Comparison of ENCODE assay signal across 12 cellular contexts in genomic region chr18:11956371-11957308, GRCh38.
"Had no signal": no experiment of that assay in that cellular context is flagged by ENCODE, and none has a peak within 500 bp of the region (broad histone marks: within the 10 kb centered on the region; RNA-seq: fewer than 3 reads in every experiment).

No MANE protein-coding gene starts in this region.

- DNase-seq: activated CD4-positive, alpha-beta memory T cell treated with anti-CD3 and anti-CD28 coated beads, Interleukin-2, amount 10 ng/mL, durations not matched to agents 7 days and 5 days; activated CD4-positive, alpha-beta T cell treated with anti-CD3 and anti-CD28 coated beads for 4 hours; activated effector memory CD4-positive, alpha-beta T cell treated with anti-CD3 and anti-CD28 coated beads, Interleukin-2, amount 50 U/mL, for 16 hours; activated T-cell treated with anti-CD3 and anti-CD28 coated beads, Interleukin-2, amount 50 U/mL, for 4 hours; colonic mucosa; kidney glomerular epithelial cell; spleen; stimulated activated CD4-positive, alpha-beta T cell treated with anti-CD3 and anti-CD28 coated beads, Interleukin-1b, Interleukin-23, amount 100 ng/mL, for 48 hours had no signal

- H3K27ac ChIP-seq: colonic mucosa had no signal

- H3K27me3 ChIP-seq: body of pancreas, colonic mucosa, esophagus muscularis mucosa, spleen, thyroid gland had no signal

- H3K4me1 ChIP-seq: colonic mucosa had no signal

- H3K4me3 ChIP-seq: body of pancreas, colonic mucosa, esophagus muscularis mucosa, spleen, thyroid gland had no signal

- H3K36me3 ChIP-seq: colonic mucosa, esophagus muscularis mucosa, spleen, thyroid gland had no signal

- ATAC-seq: activated T-cell treated with anti-CD3 and anti-CD28 coated beads, Interleukin-2, amount 50 U/mL, for 4 hours; stimulated activated effector memory CD8-positive, alpha-beta T cell treated with anti-CD3 and anti-CD28 coated beads, Interleukin-12 subunit alpha, Interleukin-12 subunit beta, amount 100 ng/mL, for 72 hours had no signal

- H3K9me3 ChIP-seq: body of pancreas, colonic mucosa, thyroid gland had no signal
